In genomic region chr4:146522098-146522861, GRCh38 we compare ENCODE assay signal across 8 cellular contexts. TPM values are rescaled to one million over a fixed set of nuclear protein-coding genes. Genes with fewer than 3 reads are reported as not detected.
DNase-seq lines count a peak whose midpoint lies in the region; ATAC-seq and TF ChIP-seq lines count a peak whose summit lies in the region.

No MANE protein-coding gene starts in this region.

- no peak for TF ChIP-seq CTCF in coronary artery (IDR thresholded peaks at IDR 0.05)

- peak overlapping the region; percentile 62 to 78 for H3K27ac ChIP-seq in coronary artery

- peak overlapping the region; percentile 88 for H3K4me3 ChIP-seq in coronary artery

- DNase-seq in Ammon's horn (ENCODE audit: low spot score) (peak; percentile 96), NCI-H460 (ENCODE audit: extremely low read depth, low read depth) (peak; percentile 69), coronary artery (ENCODE audit: low spot score) (peak; percentile 92), left lobe of liver (ENCODE audit: low spot score) (peak; percentile 88)
- DNase-seq in activated CD4-positive, alpha-beta T cell treated with anti-CD3 and anti-CD28 coated beads for 48 hours: peak; percentile 90
- DNase-seq in stimulated activated CD4-positive, alpha-beta T cell treated with anti-CD3 and anti-CD28 coated beads, Interleukin-2, amount 100 ng/mL, for 24 hours: peak; percentile 90 to 93

- ATAC-seq in GM19023 (IDR thresholded peaks at IDR 0.05; ENCODE audit: unreplicated experiment) (peak; percentile 84), HG03196 (IDR thresholded peaks at IDR 0.05; ENCODE audit: unreplicated experiment) (peak; percentile 80), left lobe of liver (peak; percentile 95)

RNA-seq across cellular contexts. Expression of gene SLC10A7, which starts 0.5 kb away (rescaled TPM):
- 10.0 and 10.6 TPM in 2 replicates for total RNA-seq in NCI-H460 (2014; rRNA removed; shearing (Covaris generic))
- 4.1 and 7.5 TPM in 2 replicates for polyA plus RNA-seq in NCI-H460 (2014; cell fraction: nucleus; rRNA removed)
- total RNA-seq in left lobe of liver: 8.6 TPM

Comparison
In these comparisons a context has a peak if more than half of its experiments do, and no peak if none do; other contexts are left out.
1. Peak in every context shown above with its lines: DNase-seq, ATAC-seq, H3K4me3 ChIP-seq and H3K27ac ChIP-seq.